Comparison of ENCODE assay signal across 25 cellular contexts in genomic region chr5:113761594-113761993, GRCh38.
"Had no signal": no experiment of that assay in that cellular context is flagged by ENCODE, and none has a peak within 500 bp of the region (broad histone marks: within the 10 kb centered on the region; RNA-seq: fewer than 3 reads in every experiment).

No MANE protein-coding gene starts in this region.

- H3K4me2 ChIP-seq: neural progenitor cell had no signal

- FAIRE-seq: small intestine, urothelium cell line had no signal

- H3K27me3 ChIP-seq: neural progenitor cell, ovary, right lobe of liver, sigmoid colon, stomach, thyroid gland, tibial nerve, upper lobe of left lung, vagina had no signal

- H3K9me3 ChIP-seq: ovary, psoas muscle, right lobe of liver, thoracic aorta, thyroid gland, vagina had no signal

- H2AFZ ChIP-seq: neural progenitor cell, parathyroid adenoma had no signal

- H3K79me2 ChIP-seq: parathyroid adenoma had no signal

- H3K4me1 ChIP-seq: neural progenitor cell, parathyroid adenoma, psoas muscle, right lobe of liver, sigmoid colon, stomach, thyroid gland, tibial nerve, upper lobe of left lung, vagina had no signal

- H3K4me3 ChIP-seq: neural progenitor cell, ovary, psoas muscle, right lobe of liver, sigmoid colon, stomach, thoracic aorta, thyroid gland, tibial nerve, upper lobe of left lung, vagina had no signal

- H3K36me3 ChIP-seq: neural progenitor cell, ovary, right lobe of liver, sigmoid colon, stomach, thoracic aorta, thyroid gland, tibial nerve, upper lobe of left lung, vagina had no signal

- H3K9ac ChIP-seq: neural progenitor cell, parathyroid adenoma had no signal

- ATAC-seq: psoas muscle; right cardiac atrium; right lobe of liver; stimulated activated effector memory CD8-positive, alpha-beta T cell treated with anti-CD3 and anti-CD28 coated beads, Interleukin-12 subunit alpha, Interleukin-12 subunit beta, amount 100 ng/mL, for 72 hours; stimulated activated naive B cell treated with anti-CD40 and anti-IgM and Interleukin-4, amounts not matched to agents 10 μg/mL and 1 μg/mL and 100 μg/mL, for 72 hours had no signal

- DNase-seq: occipital lobe; ovary; posterior cingulate gyrus; psoas muscle; right cardiac atrium; right lobe of liver; sigmoid colon; small intestine; stimulated activated CD4-positive, alpha-beta T cell treated with anti-CD3 and anti-CD28 coated beads, Interleukin-15, amount 100 ng/mL, for 24 hours; stimulated activated CD4-positive, alpha-beta T cell treated with anti-CD3 and anti-CD28 coated beads, Interleukin-2, amount 100 ng/mL, for 24 hours; stimulated activated CD4-positive, alpha-beta T cell treated with anti-CD3 and anti-CD28 coated beads, Interleukin-2, amount 100 ng/mL, for 48 hours; stimulated activated CD4-positive, alpha-beta T cell treated with anti-CD3 and anti-CD28 coated beads, Interleukin-4, amount 100 ng/mL, for 24 hours; stimulated activated naive B cell treated with anti-CD40 and anti-IgM and Interleukin-4, amounts not matched to agents 10 μg/mL and 1 μg/mL and 100 μg/mL, for 72 hours; stimulated activated naive CD4-positive, alpha-beta T cell treated with Interleukin-2 at 50 U/mL for 16 hours; stomach; thyroid gland; trophoblast cell; upper lobe of left lung had no signal

- H3K27ac ChIP-seq: neural progenitor cell, ovary, parathyroid adenoma, psoas muscle, right lobe of liver, sigmoid colon, stomach, thoracic aorta, thyroid gland, tibial nerve, upper lobe of left lung, vagina had no signal
